8 cellular contexts compared by ENCODE assay signal in the genomic region with DNA sequence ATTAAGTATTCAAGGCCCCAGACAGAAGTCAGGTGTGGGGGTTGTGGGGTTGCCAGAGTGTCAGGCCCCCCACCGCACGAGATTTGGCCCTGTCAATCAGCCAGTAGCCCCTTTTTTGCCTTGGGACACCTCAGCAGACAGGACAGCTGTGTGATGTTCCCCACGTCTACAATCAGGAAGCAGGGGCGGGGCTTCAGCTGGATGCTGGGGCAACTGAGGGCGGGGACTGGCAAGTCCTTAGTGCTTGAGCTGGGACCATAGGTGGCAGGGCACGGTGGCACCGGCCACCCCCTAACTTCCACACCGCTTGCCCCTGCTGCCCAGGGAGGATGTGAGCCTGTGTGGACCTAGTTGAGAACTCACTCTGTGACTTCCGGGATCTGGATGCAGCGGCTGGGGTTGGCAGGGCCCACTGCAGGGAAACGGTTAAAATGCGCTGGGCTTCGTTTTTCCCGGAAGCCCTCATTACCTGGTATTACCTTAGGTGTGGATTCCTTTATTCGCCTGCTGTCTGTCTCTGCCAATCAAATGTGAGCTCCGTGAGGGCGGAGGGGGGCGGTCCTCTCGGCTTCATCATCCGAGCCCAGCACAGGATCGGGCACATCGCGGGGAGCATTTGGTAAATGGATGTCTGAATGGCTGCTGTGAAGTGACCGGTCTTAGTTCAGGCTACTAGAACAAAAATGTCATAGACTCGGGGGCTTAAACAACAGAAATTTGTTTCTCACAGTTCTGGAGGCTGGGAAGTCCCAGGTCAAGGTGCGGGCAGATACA.
A peak's percentile ranks its signal among the peaks of the same experiment; 100 is the strongest.
DNase-seq lines count a peak whose midpoint lies in the region; ATAC-seq lines count a peak whose summit lies in the region.

No MANE protein-coding gene starts in this region.

- DNase-seq in DMS53 (lab: John Stamatoyannopoulos, UW) = peak; percentile 52
- no peak for DNase-seq in DMS53 treated with DMSO at 0.1 percent for 48 hours (lab: John Stamatoyannopoulos, UW; ENCODE audit: unreplicated experiment)
- peak; percentile 73 for DNase-seq in NCI-H69 (lab: John Stamatoyannopoulos, UW)
- peak; percentile 16 for DNase-seq in activated effector memory CD4-positive, alpha-beta T cell treated with Interleukin-2 at 50 U/mL for 16 hours
- DNase-seq in stimulated activated CD4-positive, alpha-beta T cell treated with anti-CD3 and anti-CD28 coated beads, Interleukin-4, amount 100 ng/mL, for 1 hour = peak; percentile 27
- no peak for DNase-seq in retina

- ATAC-seq in GM18858 (IDR thresholded peaks at IDR 0.05; ENCODE audit: unreplicated experiment) = no peak
- no peak for ATAC-seq in GM19324 (IDR thresholded peaks at IDR 0.05; ENCODE audit: low FRiP score, unreplicated experiment)

Comparison
In these comparisons a context has a peak if more than half of its experiments do, and no peak if none do; other contexts are left out.
1. DNase-seq: peak in DMS53 (single experiment), NCI-H69 (single experiment), activated effector memory CD4-positive, alpha-beta T cell treated with Interleukin-2 at 50 U/mL for 16 hours (single experiment) and stimulated activated CD4-positive, alpha-beta T cell treated with anti-CD3 and anti-CD28 coated beads, Interleukin-4, amount 100 ng/mL, for 1 hour (single experiment); none in DMS53 treated with DMSO at 0.1 percent for 48 hours (single experiment) and retina (single experiment).